In genomic region chr3:13866406-13866965, GRCh38 we compare ENCODE assay signal across 11 cellular contexts. TPM values are rescaled to one million over a fixed set of nuclear protein-coding genes. Genes with fewer than 3 reads are reported as not detected.
DNase-seq lines count a peak whose midpoint lies in the region; ATAC-seq and TF ChIP-seq lines count a peak whose summit lies in the region.
"Had no signal": no experiment of that assay in that cellular context is flagged by ENCODE, and none has a peak within 500 bp of the region (broad histone marks: within the 10 kb centered on the region; RNA-seq: fewer than 3 reads in every experiment).

No MANE protein-coding gene starts in this region.

- H3K4me3 Mint-ChIP-seq in activated naive CD8-positive, alpha-beta T cell treated with anti-CD3 and anti-CD28 coated beads, Interleukin-2, amount 50 U/mL, for 24 hours, result peak overlapping the region; percentile 4

- H3K9me3 ChIP-seq in hepatocyte (ENCODE audit: low read depth), result no peaks in the 10 kb centered on the region

- H3K4me2 ChIP-seq in hepatocyte, result no peak overlapping the region

- peaks cover 35% of the 10 kb centered on the region for H3K4me1 Mint-ChIP-seq in activated naive CD8-positive, alpha-beta T cell treated with anti-CD3 and anti-CD28 coated beads, Interleukin-2, amount 50 U/mL, for 24 hours

- no peaks in the 10 kb centered on the region for H3K4me1 ChIP-seq in hepatocyte (ENCODE audit: insufficient read depth)

- H3K79me2 ChIP-seq in hepatocyte, result no peaks in the 10 kb centered on the region

- 70% methylated on average over 11 of the region's 11 CpGs for WGBS in hepatocyte (ENCODE audit: low lambda C conversion rate, missing lambda C conversion rate)

- DNase-seq in NB4 (ENCODE audit: low read depth), result peak; percentile 22
- DNase-seq in activated CD4-positive, alpha-beta T cell treated with anti-CD3 and anti-CD28 coated beads, Interleukin-2, amount 50 U/mL, for 4 hours, result peak; percentile 45 to 50
- peak; percentile 41 for DNase-seq in activated naive CD8-positive, alpha-beta T cell treated with anti-CD3 and anti-CD28 coated beads, Interleukin-2, amount 50 U/mL, for 24 hours
- peak in 2 of 3 experiments; percentile 25 to 53 for DNase-seq in stimulated activated CD4-positive, alpha-beta T cell treated with anti-CD3 and anti-CD28 coated beads, TNF-alpha, amount 100 ng/mL, for 24 hours (ENCODE audit: low read depth in 3 of 3)
- DNase-seq in hepatocyte (ENCODE audit: low spot score), result no peak
- no peak for DNase-seq in left colon
- DNase-seq: amniotic stem cell, NCI-H510A had no signal

- H2AFZ ChIP-seq in hepatocyte, result no peak overlapping the region

- peak; percentile 74 for ATAC-seq in activated naive CD8-positive, alpha-beta T cell treated with anti-CD3 and anti-CD28 coated beads, Interleukin-2, amount 50 U/mL, for 24 hours
- no peak for ATAC-seq in left colon
- no peak for ATAC-seq in SK-N-SH treated with all-trans-retinoic acid at 6 μM for 48 hours
- no peak for ATAC-seq in HG02763 (IDR thresholded peaks at IDR 0.05; ENCODE audit: unreplicated experiment)

- intact Hi-C loops in left colon (cut with DNase I, micrococcal nuclease), result no loop called here

- no peak for TF ChIP-seq POLR2A in NB4 (IDR thresholded peaks at IDR 0.05; ENCODE audit: extremely low read depth, insufficient read length)

- no peak overlapping the region for H3K27ac ChIP-seq in hepatocyte

- no peaks in the 10 kb centered on the region for H3K36me3 ChIP-seq in hepatocyte (replicated peaks; ENCODE audit: insufficient read depth, low read depth)

- no peak for TF ChIP-seq CTCF in NB4 (IDR thresholded peaks at IDR 0.05; ENCODE audit: low read depth, low read length)
- no peak for TF ChIP-seq CTCF in hepatocyte (IDR thresholded peaks at IDR 0.05; ENCODE audit: poor library complexity)

- no peaks in the 10 kb centered on the region for H3K9me3 Mint-ChIP-seq in activated naive CD8-positive, alpha-beta T cell treated with anti-CD3 and anti-CD28 coated beads, Interleukin-2, amount 50 U/mL, for 24 hours

- H3K4me3 ChIP-seq in NB4 (ENCODE audit: low read depth, low read length) (no peak overlapping the region), hepatocyte (no peak overlapping the region)

- no peaks in the 10 kb centered on the region for H3K9me2 ChIP-seq in hepatocyte (replicated peaks; ENCODE audit: insufficient read depth)

- peaks cover 2% of the 10 kb centered on the region for H3K27me3 Mint-ChIP-seq in activated naive CD8-positive, alpha-beta T cell treated with anti-CD3 and anti-CD28 coated beads, Interleukin-2, amount 50 U/mL, for 24 hours

- H3K27ac Mint-ChIP-seq in activated naive CD8-positive, alpha-beta T cell treated with anti-CD3 and anti-CD28 coated beads, Interleukin-2, amount 50 U/mL, for 24 hours, result peak overlapping the region; percentile 13

- H3K36me3 Mint-ChIP-seq in activated naive CD8-positive, alpha-beta T cell treated with anti-CD3 and anti-CD28 coated beads, Interleukin-2, amount 50 U/mL, for 24 hours (ENCODE audit: low read depth), result no peaks in the 10 kb centered on the region

- no peaks in the 10 kb centered on the region for H4K20me1 ChIP-seq in hepatocyte (ENCODE audit: insufficient read depth, poor library complexity, severe bottlenecking)

- peaks cover 14% of the 10 kb centered on the region for H3K27me3 ChIP-seq in hepatocyte

TF ChIP-seq in SK-N-SH treated with all-trans-retinoic acid at 6 μM for 48 hours, 23 proteins besides CTCF, POLR2A, EP300 and RAD21:
- TF ChIP-seq CSRNP3 (CRISPR knock-in tag; IDR thresholded peaks at IDR 0.05) (no peak), ARNTL (CRISPR knock-in tag; IDR thresholded peaks at IDR 0.05; ENCODE audit: borderline replicate concordance, low read depth) (no peak), PATZ1 (CRISPR knock-in tag; IDR thresholded peaks at IDR 0.05; ENCODE audit: borderline replicate concordance) (no peak), OSR1 (CRISPR knock-in tag; IDR thresholded peaks at IDR 0.05) (no peak), SNAI2 (CRISPR knock-in tag; IDR thresholded peaks at IDR 0.05) (no peak), ZNF70 (CRISPR knock-in tag; IDR thresholded peaks at IDR 0.05) (no peak), GLIS3 (CRISPR knock-in tag; IDR thresholded peaks at IDR 0.05) (no peak), TCF4 (CRISPR knock-in tag; IDR thresholded peaks at IDR 0.05; ENCODE audit: borderline replicate concordance) (no peak), TSHZ2 (CRISPR knock-in tag; IDR thresholded peaks at IDR 0.05) (no peak), ISL1 (CRISPR knock-in tag; IDR thresholded peaks at IDR 0.05) (no peak), PPARA (CRISPR knock-in tag; IDR thresholded peaks at IDR 0.05; ENCODE audit: borderline replicate concordance) (no peak), RARB (CRISPR knock-in tag; IDR thresholded peaks at IDR 0.05) (no peak), ESRRG (CRISPR knock-in tag; IDR thresholded peaks at IDR 0.05) (no peak)

RNA-seq across cellular contexts. Expression of gene WNT7A, which starts 13.4 kb away (rescaled TPM):
- total RNA-seq in hepatocyte, result 0.13 and 0.28 TPM in 2 replicates
- 0.04 and 0.39 TPM in 2 replicates for polyA plus RNA-seq in hepatocyte
- total RNA-seq in left colon, result not detected
- total RNA-seq: urinary bladder had no signal

Comparison
In these comparisons a context has a peak if more than half of its experiments do, and no peak if none do; other contexts are left out.
1. DNase-seq: peak in NB4 (single experiment), activated CD4-positive, alpha-beta T cell treated with anti-CD3 and anti-CD28 coated beads, Interleukin-2, amount 50 U/mL, for 4 hours (2 of 2), activated naive CD8-positive, alpha-beta T cell treated with anti-CD3 and anti-CD28 coated beads, Interleukin-2, amount 50 U/mL, for 24 hours (single experiment) and stimulated activated CD4-positive, alpha-beta T cell treated with anti-CD3 and anti-CD28 coated beads, TNF-alpha, amount 100 ng/mL, for 24 hours (2 of 3); none in hepatocyte (single experiment) and left colon (0 of 2).